9 cellular contexts compared by ENCODE assay signal in the genomic region with DNA sequence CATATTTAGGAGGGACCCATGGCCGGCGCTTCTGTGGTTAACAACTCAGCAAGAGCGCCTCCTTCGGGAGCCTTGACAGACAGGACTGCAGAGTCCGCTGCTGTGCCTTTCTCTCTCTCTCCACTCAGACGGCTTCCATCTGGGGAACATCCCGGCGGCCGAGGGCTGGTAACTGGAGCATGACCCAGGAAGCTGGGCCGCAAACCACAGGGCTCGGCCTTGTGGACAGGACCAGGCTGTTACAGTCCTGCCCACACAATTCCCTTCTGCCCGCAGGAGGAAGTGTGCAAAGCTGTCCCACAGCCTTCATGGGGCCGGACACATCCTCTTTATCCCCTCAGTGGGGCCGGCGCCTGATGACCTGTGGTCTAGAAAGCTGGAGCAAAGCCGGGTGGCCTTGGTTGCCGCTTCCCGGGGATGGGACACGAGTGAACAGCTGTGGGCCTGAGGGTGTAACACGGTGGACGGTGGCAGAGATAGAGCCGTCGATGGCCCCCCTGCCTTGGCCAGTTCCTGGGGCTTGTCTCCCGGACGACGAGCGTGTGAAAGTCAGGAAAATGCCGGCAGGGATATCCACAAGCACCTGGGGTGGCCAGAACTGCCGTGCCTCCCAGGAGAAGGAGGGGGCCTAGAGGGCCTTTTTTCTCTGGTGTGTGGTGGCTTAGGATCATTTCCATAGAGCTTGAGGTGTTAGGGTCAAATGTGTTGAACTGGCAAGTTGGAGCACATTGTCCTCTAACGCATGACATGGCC. TPM values are rescaled to one million over a fixed set of nuclear protein-coding genes. Genes with fewer than 3 reads are reported as not detected.
DNase-seq lines count a peak whose midpoint lies in the region; ATAC-seq, FAIRE-seq and TF ChIP-seq lines count a peak whose summit lies in the region.
"Had no signal": no experiment of that assay in that cellular context is flagged by ENCODE, and none has a peak within 500 bp of the region (broad histone marks: within the 10 kb centered on the region; RNA-seq: fewer than 3 reads in every experiment).

No MANE protein-coding gene starts in this region.

- no peaks in the 10 kb centered on the region for H3K27me3 Mint-ChIP-seq in nephron (ENCODE audit: low read depth)
- peaks cover 34% of the 10 kb centered on the region for H3K27me3 Mint-ChIP-seq in stimulated activated memory B cell treated with anti-CD40 and anti-IgM and Interleukin-4, amounts not matched to agents 10 μg/mL and 1 μg/mL and 100 μg/mL, for 72 hours

- ATAC-seq in GM18511 (IDR thresholded peaks at IDR 0.05; ENCODE audit: unreplicated experiment): no peak
- no peak for ATAC-seq in GM21390 (IDR thresholded peaks at IDR 0.05; ENCODE audit: unreplicated experiment)
- no peak for ATAC-seq in stimulated activated memory B cell treated with anti-CD40 and anti-IgM and Interleukin-4, amounts not matched to agents 10 μg/mL and 1 μg/mL and 100 μg/mL, for 72 hours

- H4K20me1 ChIP-seq in fibroblast of lung (ENCODE audit: control insufficient read depth, extremely low read depth, insufficient read depth, low read length): no peaks in the 10 kb centered on the region

- peak overlapping the region; percentile 72 for H3K27ac ChIP-seq in fibroblast of lung (ENCODE audit: insufficient read depth, low read length)

- DNase-seq in AG08395 (ENCODE audit: low spot score) (peak; percentile 91), RCC 7860 (ENCODE audit: low spot score) (peak; percentile 89), fibroblast of lung (ENCODE audit: low read depth in 2 of 2) (peak; percentile 97), NCI-H82 (lab: John Stamatoyannopoulos, UW) (no peak)
- DNase-seq: Caco-2 had no signal

- peak overlapping the region; percentile 48 for H3K9ac ChIP-seq in fibroblast of lung (ENCODE audit: insufficient read depth, low read length)

- peak; percentile 93 for FAIRE-seq in RCC 7860 (lab: Jason Lieb, UNC)

- H3K79me2 ChIP-seq in fibroblast of lung (ENCODE audit: control insufficient read depth, insufficient read depth, low read length): no peaks in the 10 kb centered on the region

- no peak overlapping the region for H2AFZ ChIP-seq in fibroblast of lung (ENCODE audit: low read length)

- no peaks in the 10 kb centered on the region for H3K27me3 ChIP-seq in fibroblast of lung (ENCODE audit: control insufficient read depth, insufficient read depth, low read length)

- H3K9me3 Mint-ChIP-seq in nephron: peaks cover 3% of the 10 kb centered on the region
- H3K9me3 Mint-ChIP-seq in stimulated activated memory B cell treated with anti-CD40 and anti-IgM and Interleukin-4, amounts not matched to agents 10 μg/mL and 1 μg/mL and 100 μg/mL, for 72 hours: no peaks in the 10 kb centered on the region

- H3K36me3 ChIP-seq in fibroblast of lung (ENCODE audit: control insufficient read depth, insufficient read depth, low read length): peaks cover 5% of the 10 kb centered on the region

- H3K9me3 ChIP-seq in fibroblast of lung (ENCODE audit: control insufficient read depth, insufficient read depth, low read depth, low read length): no peaks in the 10 kb centered on the region
- H3K9me3 ChIP-seq: Caco-2 had no signal

- H3K27ac Mint-ChIP-seq in nephron: peak overlapping the region; percentile 69 to 90 (median 81)
- no peak overlapping the region for H3K27ac Mint-ChIP-seq in stimulated activated memory B cell treated with anti-CD40 and anti-IgM and Interleukin-4, amounts not matched to agents 10 μg/mL and 1 μg/mL and 100 μg/mL, for 72 hours

- peak overlapping the region; percentile 65 for H3K4me2 ChIP-seq in fibroblast of lung (ENCODE audit: extremely low read depth, insufficient read depth, low read length)

- no peak overlapping the region for H3K4me3 Mint-ChIP-seq in nephron
- H3K4me3 Mint-ChIP-seq in stimulated activated memory B cell treated with anti-CD40 and anti-IgM and Interleukin-4, amounts not matched to agents 10 μg/mL and 1 μg/mL and 100 μg/mL, for 72 hours: no peak overlapping the region

- H3K4me1 ChIP-seq in fibroblast of lung (ENCODE audit: control insufficient read depth, extremely low read depth, insufficient read depth, low read length): peaks cover 33% of the 10 kb centered on the region

- peaks cover 30% of the 10 kb centered on the region for H3K4me1 Mint-ChIP-seq in nephron
- H3K4me1 Mint-ChIP-seq in stimulated activated memory B cell treated with anti-CD40 and anti-IgM and Interleukin-4, amounts not matched to agents 10 μg/mL and 1 μg/mL and 100 μg/mL, for 72 hours: no peaks in the 10 kb centered on the region

- peak; percentile 42 to 51 for TF ChIP-seq CTCF in fibroblast of lung (conservative IDR thresholded peaks at IDR 0.05 in 1 of 2, IDR thresholded peaks at IDR 0.05 in 1 of 2; ENCODE audit: low read depth in 1 of 2, low read length in 2 of 2)
- peak; percentile 33 to 45 (median 41) for TF ChIP-seq CTCF in nephron (IDR thresholded peaks at IDR 0.05; ENCODE audit: unreplicated experiment in 3 of 3)

- peaks cover 80% of the 10 kb centered on the region for H3K36me3 Mint-ChIP-seq in nephron (ENCODE audit: low read depth)
- no peaks in the 10 kb centered on the region for H3K36me3 Mint-ChIP-seq in stimulated activated memory B cell treated with anti-CD40 and anti-IgM and Interleukin-4, amounts not matched to agents 10 μg/mL and 1 μg/mL and 100 μg/mL, for 72 hours

- H3K4me3 ChIP-seq in fibroblast of lung (replicated peaks in 1 of 4; ENCODE audit: control extremely low read depth in 1 of 4, insufficient read depth in 1 of 4, low read depth in 3 of 4, low read length in 4 of 4): no peak overlapping the region

RNA-seq across cellular contexts. Expression of a gene that starts 50.1 kb away (rescaled TPM):
- total RNA-seq in fibroblast of lung: 209 and 270 TPM in 2 replicates
- 96.6 and 134 TPM in 2 replicates for polyA plus RNA-seq in fibroblast of lung
- 162 and 217 TPM in 2 replicates for polyA plus RNA-seq in fibroblast of lung (2012)
- 126 and 208 TPM in 2 replicates for polyA minus RNA-seq in fibroblast of lung (ENCODE audit: low replicate concordance)
